Comparison of ENCODE assay signal across 16 cellular contexts in genomic region chr2:229815858-229816257, GRCh38.
A peak's percentile ranks its signal among the peaks of the same experiment; 100 is the strongest.
DNase-seq lines count a peak whose midpoint lies in the region; ATAC-seq, FAIRE-seq and TF ChIP-seq lines count a peak whose summit lies in the region.
"Had no signal": no experiment of that assay in that cellular context is flagged by ENCODE, and none has a peak within 500 bp of the region (broad histone marks: within the 10 kb centered on the region; RNA-seq: fewer than 3 reads in every experiment).

No MANE protein-coding gene starts in this region.

- no peak for DNase-seq in CD8-positive, alpha-beta T cell
- DNase-seq in RCC 7860 (ENCODE audit: low spot score): no peak
- peak; percentile 52 for DNase-seq in epithelial cell of esophagus (ENCODE audit: low read depth)
- no peak for DNase-seq in osteocyte (ENCODE audit: extremely low spot score, unreplicated experiment)
- no peak for DNase-seq in occipital lobe (lab: John Stamatoyannopoulos, UW)
- DNase-seq in NCI-H128 (lab: John Stamatoyannopoulos, UW; ENCODE audit: unreplicated experiment): no peak
- no peak for DNase-seq in NK-92 (lab: John Stamatoyannopoulos, UW; ENCODE audit: unreplicated experiment)
- DNase-seq in superior temporal gyrus (ENCODE audit: extremely low spot score): no peak
- DNase-seq: activated CD4-positive, CD25-positive, alpha-beta regulatory T cell; activated naive CD8-positive, alpha-beta T cell treated with anti-CD3 and anti-CD28 coated beads for 36 hours; hypothalamus; mesendoderm; stimulated activated CD4-positive, alpha-beta T cell treated with anti-CD3 and anti-CD28 coated beads, Interleukin-2, amount 100 ng/mL, for 48 hours; stimulated activated naive CD4-positive, alpha-beta T cell had no signal

- no peak overlapping the region for H3K27ac ChIP-seq in CD8-positive, alpha-beta T cell (ENCODE audit: low read depth, low read length)
- H3K27ac ChIP-seq: prostate gland had no signal

- no peaks in the 10 kb centered on the region for H3K27me3 Mint-ChIP-seq in CD8-positive, alpha-beta T cell (ENCODE audit: low read depth)
- H3K27me3 Mint-ChIP-seq in osteocyte (ENCODE audit: unreplicated experiment): no peaks in the 10 kb centered on the region
- H3K27me3 Mint-ChIP-seq: activated naive CD8-positive, alpha-beta T cell treated with anti-CD3 and anti-CD28 coated beads for 36 hours had no signal

- POLR2A ChIA-PET in CD8-positive, alpha-beta T cell (lab: Charles Lee): interaction anchor here (2.1 kb wide), 1 partner anchor 20 kb away, joined by 8 read pairs; no protein-coding TSS in a partner anchor

- H3K4me1 Mint-ChIP-seq in CD8-positive, alpha-beta T cell (ENCODE audit: low read depth): peaks cover 3% of the 10 kb centered on the region
- H3K4me1 Mint-ChIP-seq in osteocyte (ENCODE audit: unreplicated experiment): peaks cover 42% of the 10 kb centered on the region

- H3K36me3 Mint-ChIP-seq in CD8-positive, alpha-beta T cell: peaks cover 57% of the 10 kb centered on the region
- peaks cover 29% of the 10 kb centered on the region for H3K36me3 Mint-ChIP-seq in osteocyte (ENCODE audit: unreplicated experiment)

- H3K27me3 ChIP-seq in CD8-positive, alpha-beta T cell (ENCODE audit: insufficient read depth, low read length): no peaks in the 10 kb centered on the region

- ATAC-seq in CD8-positive, alpha-beta T cell: no peak

- peak overlapping the region; percentile 41 for H3K27ac Mint-ChIP-seq in CD8-positive, alpha-beta T cell
- peak overlapping the region; percentile 62 for H3K27ac Mint-ChIP-seq in osteocyte (ENCODE audit: unreplicated experiment)
- H3K27ac Mint-ChIP-seq: activated naive CD8-positive, alpha-beta T cell treated with anti-CD3 and anti-CD28 coated beads for 36 hours; CD14-positive monocyte had no signal

- intact Hi-C loops in CD8-positive, alpha-beta T cell (cut with DNase I, micrococcal nuclease): no loop called here

- H3K4me1 ChIP-seq in CD8-positive, alpha-beta T cell (ENCODE audit: insufficient read depth, low read length): no peaks in the 10 kb centered on the region

- H3K4me3 ChIP-seq in CD8-positive, alpha-beta T cell (ENCODE audit: low read depth, low read length): no peak overlapping the region
- H3K4me3 ChIP-seq in epithelial cell of esophagus (ENCODE audit: low read length): no peak overlapping the region
- H3K4me3 ChIP-seq: prostate gland had no signal

- no peaks in the 10 kb centered on the region for H3K9me3 Mint-ChIP-seq in CD8-positive, alpha-beta T cell
- no peaks in the 10 kb centered on the region for H3K9me3 Mint-ChIP-seq in osteocyte (ENCODE audit: unreplicated experiment)
- H3K9me3 Mint-ChIP-seq: activated naive CD8-positive, alpha-beta T cell treated with anti-CD3 and anti-CD28 coated beads for 36 hours; CD14-positive monocyte had no signal

- H3K9me3 ChIP-seq in CD8-positive, alpha-beta T cell (ENCODE audit: low read length): no peaks in the 10 kb centered on the region
- H3K9me3 ChIP-seq: prostate gland had no signal

- H3K36me3 ChIP-seq in CD8-positive, alpha-beta T cell (ENCODE audit: insufficient read depth, low read length): peaks cover 17% of the 10 kb centered on the region
- H3K36me3 ChIP-seq: prostate gland had no signal

- CTCF ChIA-PET in CD8-positive, alpha-beta T cell (lab: Charles Lee): interaction anchor here (1.0 to 1.3 kb wide), 3 partner anchors 15 to 95 kb away, joined by 3 to 5 read pairs (median 4); no protein-coding TSS in a partner anchor

- H3K4me3 Mint-ChIP-seq in CD8-positive, alpha-beta T cell: no peak overlapping the region
- no peak overlapping the region for H3K4me3 Mint-ChIP-seq in osteocyte (ENCODE audit: unreplicated experiment)
- H3K4me3 Mint-ChIP-seq: activated naive CD8-positive, alpha-beta T cell treated with anti-CD3 and anti-CD28 coated beads for 36 hours; CD14-positive monocyte had no signal

- FAIRE-seq in RCC 7860 (lab: Jason Lieb, UNC): peak; percentile 76

- TF ChIP-seq CTCF in CD8-positive, alpha-beta T cell (IDR thresholded peaks at IDR 0.05): no peak
- TF ChIP-seq CTCF in epithelial cell of esophagus (IDR thresholded peaks at IDR 0.05; ENCODE audit: insufficient read depth, low read depth, low read length, missing control alignments): no peak
- no peak for TF ChIP-seq CTCF in osteocyte (IDR thresholded peaks at IDR 0.05)
